Comparison of ENCODE assay signal across 9 cellular contexts in genomic region chr19:2624537-2625091, GRCh38.
DNase-seq lines count a peak whose midpoint lies in the region; ATAC-seq and TF ChIP-seq lines count a peak whose summit lies in the region.
"Had no signal": no experiment of that assay in that cellular context is flagged by ENCODE, and none has a peak within 500 bp of the region (broad histone marks: within the 10 kb centered on the region; RNA-seq: fewer than 3 reads in every experiment).

No MANE protein-coding gene starts in this region.

- intact Hi-C loops in mucosa of descending colon (cut with DNase I, micrococcal nuclease) = no loop called here

- no peaks in the 10 kb centered on the region for H3K9me3 ChIP-seq in mucosa of descending colon

- no peaks in the 10 kb centered on the region for H3K36me3 ChIP-seq in mucosa of descending colon (ENCODE audit: low read depth)

- peaks cover 2% of the 10 kb centered on the region for H3K9me3 Mint-ChIP-seq in glutamatergic neuron (ENCODE audit: unreplicated experiment)
- peaks cover 15% of the 10 kb centered on the region for H3K9me3 Mint-ChIP-seq in activated naive CD8-positive, alpha-beta T cell treated with anti-CD3 and anti-CD28 coated beads for 36 hours

- H3K4me1 ChIP-seq in mucosa of descending colon (ENCODE audit: low read depth) = peaks cover 14% of the 10 kb centered on the region

- no peak for TF ChIP-seq CTCF in mucosa of descending colon (IDR thresholded peaks at IDR 0.05)
- no peak for TF ChIP-seq CTCF in glutamatergic neuron (IDR thresholded peaks at IDR 0.05; ENCODE audit: partially characterized antibody, unreplicated experiment)

- no peaks in the 10 kb centered on the region for H3K4me1 Mint-ChIP-seq in glutamatergic neuron (ENCODE audit: low read depth, unreplicated experiment)
- H3K4me1 Mint-ChIP-seq in activated naive CD8-positive, alpha-beta T cell treated with anti-CD3 and anti-CD28 coated beads for 36 hours = peaks cover 40% of the 10 kb centered on the region

- ATAC-seq in HG03439 (IDR thresholded peaks at IDR 0.05; ENCODE audit: unreplicated experiment) (peak; percentile 33), mucosa of descending colon (peak; percentile 44), GM19328 (IDR thresholded peaks at IDR 0.05; ENCODE audit: unreplicated experiment) (no peak)

- H3K4me3 Mint-ChIP-seq in glutamatergic neuron (ENCODE audit: unreplicated experiment) = no peak overlapping the region
- H3K4me3 Mint-ChIP-seq in activated naive CD8-positive, alpha-beta T cell treated with anti-CD3 and anti-CD28 coated beads for 36 hours = no peak overlapping the region

- H3K27me3 Mint-ChIP-seq in glutamatergic neuron (ENCODE audit: unreplicated experiment) = peaks cover 7% of the 10 kb centered on the region
- H3K27me3 Mint-ChIP-seq in activated naive CD8-positive, alpha-beta T cell treated with anti-CD3 and anti-CD28 coated beads for 36 hours = no peaks in the 10 kb centered on the region

- H3K36me3 Mint-ChIP-seq in glutamatergic neuron (ENCODE audit: unreplicated experiment) = no peaks in the 10 kb centered on the region
- peaks cover 2% of the 10 kb centered on the region for H3K36me3 Mint-ChIP-seq in activated naive CD8-positive, alpha-beta T cell treated with anti-CD3 and anti-CD28 coated beads for 36 hours

- peak; percentile 60 for DNase-seq in D341Med (ENCODE audit: low spot score)
- peak; percentile 61 for DNase-seq in cerebellum (ENCODE audit: low spot score)
- DNase-seq in mucosa of descending colon = peak in 1 of 3 donors; percentile 67
- no peak for DNase-seq in activated CD4-positive, alpha-beta T cell treated with anti-CD3 and anti-CD28 coated beads, Interleukin-2, amount 50 U/mL, for 48 hours
- DNase-seq in glutamatergic neuron = no peak
- DNase-seq in activated naive CD8-positive, alpha-beta T cell treated with anti-CD3 and anti-CD28 coated beads for 36 hours = no peak
- DNase-seq: T-helper 2 cell had no signal

- no peak overlapping the region for H3K4me3 ChIP-seq in mucosa of descending colon

- H3K27ac Mint-ChIP-seq in glutamatergic neuron (ENCODE audit: unreplicated experiment) = no peak overlapping the region
- no peak overlapping the region for H3K27ac Mint-ChIP-seq in activated naive CD8-positive, alpha-beta T cell treated with anti-CD3 and anti-CD28 coated beads for 36 hours

Comparison
In these comparisons a context has a peak if more than half of its experiments do, and no peak if none do; other contexts are left out.
1. DNase-seq: peak in D341Med (single experiment) and cerebellum (single experiment); none in activated CD4-positive, alpha-beta T cell treated with anti-CD3 and anti-CD28 coated beads, Interleukin-2, amount 50 U/mL, for 48 hours (0 of 2), glutamatergic neuron (single experiment) and activated naive CD8-positive, alpha-beta T cell treated with anti-CD3 and anti-CD28 coated beads for 36 hours (single experiment).